In the genomic region with DNA sequence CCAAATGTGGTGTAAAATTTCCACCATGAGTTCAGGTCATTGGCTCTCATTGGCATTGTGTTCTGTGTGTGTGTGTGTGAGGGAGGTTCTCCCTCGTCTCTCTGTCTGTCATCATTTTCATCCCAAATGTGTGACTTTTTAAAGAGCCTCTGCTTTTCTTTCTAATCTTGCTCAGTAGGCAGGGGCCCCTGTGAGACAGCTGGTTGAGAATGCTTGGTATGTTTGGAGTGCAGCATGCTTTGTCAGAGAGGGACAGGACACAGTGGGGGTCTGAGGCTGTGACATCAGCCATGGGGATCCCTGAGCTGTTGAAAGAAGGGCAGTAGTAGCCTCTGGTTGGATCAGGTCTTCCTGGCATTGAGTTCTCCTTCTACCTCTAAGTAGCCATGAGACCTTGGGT, we compare ENCODE assay signal across 1 cellular context.
TF ChIP-seq lines count a peak whose summit lies in the region.

No MANE protein-coding gene starts in this region.

TF ChIP-seq in IMR-90, 13 proteins besides CTCF, POLR2A, EP300 and RAD21:
- TF ChIP-seq, protein P1, sequence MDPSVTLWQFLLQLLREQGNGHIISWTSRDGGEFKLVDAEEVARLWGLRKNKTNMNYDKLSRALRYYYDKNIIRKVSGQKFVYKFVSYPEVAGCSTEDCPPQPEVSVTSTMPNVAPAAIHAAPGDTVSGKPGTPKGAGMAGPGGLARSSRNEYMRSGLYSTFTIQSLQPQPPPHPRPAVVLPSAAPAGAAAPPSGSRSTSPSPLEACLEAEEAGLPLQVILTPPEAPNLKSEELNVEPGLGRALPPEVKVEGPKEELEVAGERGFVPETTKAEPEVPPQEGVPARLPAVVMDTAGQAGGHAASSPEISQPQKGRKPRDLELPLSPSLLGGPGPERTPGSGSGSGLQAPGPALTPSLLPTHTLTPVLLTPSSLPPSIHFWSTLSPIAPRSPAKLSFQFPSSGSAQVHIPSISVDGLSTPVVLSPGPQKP (IDR thresholded peaks at IDR 0.05; ENCODE audit: borderline replicate concordance, low read depth, low read length), result no peak
- no peak for TF ChIP-seq MAZ (IDR thresholded peaks at IDR 0.05; ENCODE audit: borderline replicate concordance, low read depth, low read length)
- no peak for TF ChIP-seq NFE2L2 (IDR thresholded peaks at IDR 0.05; ENCODE audit: low read depth, low read length)
- no peak for TF ChIP-seq RCOR1 (IDR thresholded peaks at IDR 0.05; ENCODE audit: insufficient replicate concordance, low read length)
- TF ChIP-seq MAFK (IDR thresholded peaks at IDR 0.05; ENCODE audit: low read depth, low read length), result no peak
- TF ChIP-seq MXI1 (IDR thresholded peaks at IDR 0.05; ENCODE audit: borderline replicate concordance, low read depth, low read length), result peak; percentile 25; the same call in 1 of the 2 replicates
- TF ChIP-seq RFX5 (IDR thresholded peaks at IDR 0.05; ENCODE audit: low read depth, low read length), result no peak
- no peak for TF ChIP-seq SMC3 (IDR thresholded peaks at IDR 0.05; ENCODE audit: low read depth, low read length)
- TF ChIP-seq CEBPB (IDR thresholded peaks at IDR 0.05; ENCODE audit: low read depth, low read length), result no peak
- no peak for TF ChIP-seq CHD1 (IDR thresholded peaks at IDR 0.05; ENCODE audit: low read depth, low read length)
- peak; percentile 9; the same call in 1 of the 2 replicates for TF ChIP-seq FOS (IDR thresholded peaks at IDR 0.05; ENCODE audit: low read depth, low read length)
- no peak for TF ChIP-seq USF2 (IDR thresholded peaks at IDR 0.05; ENCODE audit: low read depth, low read length)
